Comparison of ENCODE assay signal across 1 cellular context in the genomic region with DNA sequence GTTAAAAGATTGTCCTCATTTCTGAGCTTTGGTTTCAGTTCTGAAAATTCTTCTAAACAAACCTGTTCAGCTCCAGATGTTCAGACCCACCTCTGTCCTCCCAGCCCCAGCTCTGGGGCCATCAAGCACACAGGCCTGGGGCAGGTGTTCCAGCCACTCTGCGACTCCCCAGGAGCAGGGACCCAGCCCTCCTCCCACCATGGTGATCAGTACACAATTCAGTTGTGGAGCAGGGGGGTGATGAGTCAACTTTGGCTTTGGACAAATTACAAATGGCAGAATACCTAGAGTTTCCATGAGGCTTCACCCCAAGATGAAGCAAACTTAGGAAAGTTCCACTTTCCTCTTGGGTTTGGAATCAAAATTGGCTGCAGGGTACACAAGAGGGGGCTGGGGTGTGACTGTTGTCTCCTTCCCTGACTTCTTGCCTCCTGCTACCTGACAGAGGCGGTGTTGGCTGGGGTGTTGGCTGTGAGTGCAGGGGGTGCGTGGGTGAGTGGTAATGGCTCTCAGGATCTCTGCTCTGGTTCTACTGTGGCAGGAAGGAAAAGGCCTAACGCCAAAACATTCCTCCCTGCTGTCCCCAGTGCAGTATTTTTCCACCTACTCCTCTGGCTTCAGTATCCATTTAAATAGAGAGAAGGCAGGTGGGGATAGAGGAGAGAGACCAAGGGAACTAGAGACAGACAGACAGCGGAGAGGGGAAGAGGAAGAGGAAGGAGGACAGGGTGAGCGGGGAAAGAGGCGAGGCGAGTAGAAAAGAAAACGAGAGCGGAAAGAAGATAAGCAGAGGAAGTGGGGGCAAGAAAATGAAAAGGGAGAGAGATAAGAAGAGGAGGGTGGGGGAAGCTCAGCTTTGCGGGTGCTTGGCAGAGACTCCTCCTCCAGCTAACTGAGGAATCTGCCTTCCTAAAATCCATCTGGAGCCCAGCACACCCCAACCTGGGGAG.
TF ChIP-seq lines count a peak whose summit lies in the region.

No MANE protein-coding gene starts in this region.

TF ChIP-seq in K562, 482 proteins besides CTCF, POLR2A, EP300 and RAD21 (continued from another document and continues in another):
- TF ChIP-seq, protein P1, sequence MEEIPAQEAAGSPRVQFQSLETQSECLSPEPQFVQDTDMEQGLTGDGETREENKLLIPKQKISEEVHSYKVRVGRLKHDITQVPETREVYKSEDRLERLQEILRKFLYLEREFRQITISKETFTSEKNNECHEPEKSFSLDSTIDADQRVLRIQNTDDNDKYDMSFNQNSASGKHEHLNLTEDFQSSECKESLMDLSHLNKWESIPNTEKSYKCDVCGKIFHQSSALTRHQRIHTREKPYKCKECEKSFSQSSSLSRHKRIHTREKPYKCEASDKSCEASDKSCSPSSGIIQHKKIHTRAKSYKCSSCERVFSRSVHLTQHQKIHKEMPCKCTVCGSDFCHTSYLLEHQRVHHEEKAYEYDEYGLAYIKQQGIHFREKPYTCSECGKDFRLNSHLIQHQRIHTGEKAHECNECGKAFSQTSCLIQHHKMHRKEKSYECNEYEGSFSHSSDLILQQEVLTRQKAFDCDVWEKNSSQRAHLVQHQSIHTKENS (CRISPR knock-in tag; IDR thresholded peaks at IDR 0.05) = no peak
- TF ChIP-seq TGIF2 (CRISPR knock-in tag; IDR thresholded peaks at IDR 0.05) = 0 out of 2 replicates have a peak, but pooled peaks have one; percentile 43
- no peak for TF ChIP-seq KLF1 (tag; IDR thresholded peaks at IDR 0.05)
- no peak for TF ChIP-seq TSC22D4 (tag; IDR thresholded peaks at IDR 0.05)
- no peak for TF ChIP-seq ZSCAN32 (CRISPR knock-in tag; IDR thresholded peaks at IDR 0.05)
- no peak for TF ChIP-seq CBFB (CRISPR knock-in tag; IDR thresholded peaks at IDR 0.05)
- TF ChIP-seq, protein P2, sequence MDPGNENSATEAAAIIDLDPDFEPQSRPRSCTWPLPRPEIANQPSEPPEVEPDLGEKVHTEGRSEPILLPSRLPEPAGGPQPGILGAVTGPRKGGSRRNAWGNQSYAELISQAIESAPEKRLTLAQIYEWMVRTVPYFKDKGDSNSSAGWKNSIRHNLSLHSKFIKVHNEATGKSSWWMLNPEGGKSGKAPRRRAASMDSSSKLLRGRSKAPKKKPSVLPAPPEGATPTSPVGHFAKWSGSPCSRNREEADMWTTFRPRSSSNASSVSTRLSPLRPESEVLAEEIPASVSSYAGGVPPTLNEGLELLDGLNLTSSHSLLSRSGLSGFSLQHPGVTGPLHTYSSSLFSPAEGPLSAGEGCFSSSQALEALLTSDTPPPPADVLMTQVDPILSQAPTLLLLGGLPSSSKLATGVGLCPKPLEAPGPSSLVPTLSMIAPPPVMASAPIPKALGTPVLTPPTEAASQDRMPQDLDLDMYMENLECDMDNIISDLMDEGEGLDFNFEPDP (CRISPR knock-in tag; IDR thresholded peaks at IDR 0.05) = no peak
- 0 out of 2 replicates have a peak, but pooled peaks have one; percentile 62 for TF ChIP-seq GTF2E2 (tag; IDR thresholded peaks at IDR 0.05)
- TF ChIP-seq FUS (optimal IDR thresholded peaks at IDR 0.05; ENCODE audit: low read depth, low read length) = no peak
- peak; percentile 94 for TF ChIP-seq GATAD2A (IDR thresholded peaks at IDR 0.05)
- TF ChIP-seq MGA (IDR thresholded peaks at IDR 0.05) = 0 out of 2 replicates have a peak, but pooled peaks have one; percentile 42
- TF ChIP-seq BCOR (IDR thresholded peaks at IDR 0.05) = peak; percentile 88
- no peak for TF ChIP-seq BCL6 (CRISPR knock-in tag; IDR thresholded peaks at IDR 0.05)
- TF ChIP-seq SUPT5H (IDR thresholded peaks at IDR 0.05) = peak; percentile 73
- TF ChIP-seq, protein P3, sequence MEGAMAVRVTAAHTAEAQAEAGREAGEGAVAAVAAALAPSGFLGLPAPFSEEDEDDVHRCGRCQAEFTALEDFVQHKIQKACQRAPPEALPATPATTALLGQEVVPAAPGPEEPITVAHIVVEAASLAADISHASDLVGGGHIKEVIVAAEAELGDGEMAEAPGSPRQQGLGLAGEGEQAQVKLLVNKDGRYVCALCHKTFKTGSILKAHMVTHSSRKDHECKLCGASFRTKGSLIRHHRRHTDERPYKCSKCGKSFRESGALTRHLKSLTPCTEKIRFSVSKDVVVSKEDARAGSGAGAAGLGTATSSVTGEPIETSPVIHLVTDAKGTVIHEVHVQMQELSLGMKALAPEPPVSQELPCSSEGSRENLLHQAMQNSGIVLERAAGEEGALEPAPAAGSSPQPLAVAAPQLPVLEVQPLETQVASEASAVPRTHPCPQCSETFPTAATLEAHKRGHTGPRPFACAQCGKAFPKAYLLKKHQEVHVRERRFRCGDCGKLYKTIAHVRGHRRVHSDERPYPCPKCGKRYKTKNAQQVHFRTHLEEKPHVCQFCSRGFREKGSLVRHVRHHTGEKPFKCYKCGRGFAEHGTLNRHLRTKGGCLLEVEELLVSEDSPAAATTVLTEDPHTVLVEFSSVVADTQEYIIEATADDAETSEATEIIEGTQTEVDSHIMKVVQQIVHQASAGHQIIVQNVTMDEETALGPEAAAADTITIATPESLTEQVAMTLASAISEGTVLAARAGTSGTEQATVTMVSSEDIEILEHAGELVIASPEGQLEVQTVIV (CRISPR knock-in tag; IDR thresholded peaks at IDR 0.05; ENCODE audit: borderline replicate concordance) = no peak
- TF ChIP-seq KDM2B (CRISPR knock-in tag; IDR thresholded peaks at IDR 0.05) = no peak
- TF ChIP-seq CBFA2T2 (conservative IDR thresholded peaks at IDR 0.05) = peak; percentile 84
- TF ChIP-seq CHAMP1 (IDR thresholded peaks at IDR 0.05) = no peak; the same call in 1 of the 2 replicates
- TF ChIP-seq ZBTB5 (IDR thresholded peaks at IDR 0.05) = no peak
- peak; percentile 76 for TF ChIP-seq POLR2B (IDR thresholded peaks at IDR 0.05; ENCODE audit: low read depth, partially characterized antibody)
- peak; percentile 76 for TF ChIP-seq EP400 (IDR thresholded peaks at IDR 0.05)
- TF ChIP-seq MTA1 (IDR thresholded peaks at IDR 0.05; ENCODE audit: borderline replicate concordance) = peak; percentile 95
- TF ChIP-seq THRAP3 (IDR thresholded peaks at IDR 0.05; ENCODE audit: borderline replicate concordance) = peak; percentile 85; the same call in 1 of the 2 replicates
- no peak for TF ChIP-seq CBX3 (IDR thresholded peaks at IDR 0.05; ENCODE audit: borderline replicate concordance in 1 of 2, low read length in 2 of 2)
- peak; percentile 97 for TF ChIP-seq ELF4 (CRISPR knock-in tag; IDR thresholded peaks at IDR 0.05)
- TF ChIP-seq, protein P4, sequence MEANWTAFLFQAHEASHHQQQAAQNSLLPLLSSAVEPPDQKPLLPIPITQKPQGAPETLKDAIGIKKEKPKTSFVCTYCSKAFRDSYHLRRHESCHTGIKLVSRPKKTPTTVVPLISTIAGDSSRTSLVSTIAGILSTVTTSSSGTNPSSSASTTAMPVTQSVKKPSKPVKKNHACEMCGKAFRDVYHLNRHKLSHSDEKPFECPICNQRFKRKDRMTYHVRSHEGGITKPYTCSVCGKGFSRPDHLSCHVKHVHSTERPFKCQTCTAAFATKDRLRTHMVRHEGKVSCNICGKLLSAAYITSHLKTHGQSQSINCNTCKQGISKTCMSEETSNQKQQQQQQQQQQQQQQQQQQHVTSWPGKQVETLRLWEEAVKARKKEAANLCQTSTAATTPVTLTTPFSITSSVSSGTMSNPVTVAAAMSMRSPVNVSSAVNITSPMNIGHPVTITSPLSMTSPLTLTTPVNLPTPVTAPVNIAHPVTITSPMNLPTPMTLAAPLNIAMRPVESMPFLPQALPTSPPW (CRISPR knock-in tag; IDR thresholded peaks at IDR 0.05) = peak; percentile 90
- peak; percentile 81 for TF ChIP-seq NCOA4 (IDR thresholded peaks at IDR 0.05; ENCODE audit: partially characterized antibody)
